ENCODE assay signal across 19 cellular contexts in genomic region chr12:43100231-43100630, GRCh38.
DNase-seq lines count a peak whose midpoint lies in the region; ATAC-seq and TF ChIP-seq lines count a peak whose summit lies in the region.
"Had no signal": no experiment of that assay in that cellular context is flagged by ENCODE, and none has a peak within 500 bp of the region (broad histone marks: within the 10 kb centered on the region; RNA-seq: fewer than 3 reads in every experiment).

No MANE protein-coding gene starts in this region.

- intact Hi-C loops in heart left ventricle (cut with DNase I): no loop called here

- ATAC-seq in heart left ventricle (no peak), HG02642 (IDR thresholded peaks at IDR 0.05; ENCODE audit: poor library complexity, unreplicated experiment) (no peak)
- ATAC-seq: A549; CD8-positive, alpha-beta T cell had no signal

- H3K9me2 ChIP-seq in hepatocyte (replicated peaks; ENCODE audit: insufficient read depth): no peaks in the 10 kb centered on the region

- H3K36me3 ChIP-seq in SJSA1 (no peaks in the 10 kb centered on the region), hepatocyte (replicated peaks; ENCODE audit: insufficient read depth, low read depth) (no peaks in the 10 kb centered on the region), smooth muscle cell (ENCODE audit: low read depth) (no peaks in the 10 kb centered on the region), heart left ventricle (no peaks in the 10 kb centered on the region)
- H3K36me3 ChIP-seq: BLaER1 treated with 17β-estradiol and CSF1 and Interleukin-3, amounts not matched to agents 10 nM and 100 nM had no signal

- no peak overlapping the region for H3K4me2 ChIP-seq in hepatocyte
- H3K4me2 ChIP-seq in smooth muscle cell: peak overlapping the region; percentile 52
- H3K4me2 ChIP-seq: A549; BLaER1 treated with 17β-estradiol and CSF1 and Interleukin-3, amounts not matched to agents 10 nM and 100 nM had no signal

- H3F3A ChIP-seq in smooth muscle cell (ENCODE audit: low read depth): peaks cover 16% of the 10 kb centered on the region

- H3K9ac ChIP-seq in smooth muscle cell (ENCODE audit: low read depth): peak overlapping the region; percentile 3
- H3K9ac ChIP-seq: BLaER1 treated with 17β-estradiol and CSF1 and Interleukin-3, amounts not matched to agents 10 nM and 100 nM had no signal

- H3K27ac ChIP-seq in SJSA1: no peak overlapping the region
- H3K27ac ChIP-seq in hepatocyte: peak overlapping the region; percentile 31
- peak overlapping the region; percentile 78 for H3K27ac ChIP-seq in smooth muscle cell (ENCODE audit: low read depth)
- H3K27ac ChIP-seq in heart left ventricle: no peak overlapping the region
- H3K27ac ChIP-seq: 22Rv1; A549; BLaER1 treated with 17β-estradiol and CSF1 and Interleukin-3, amounts not matched to agents 10 nM and 100 nM; C4-2B had no signal

- H3K4me1 ChIP-seq in SJSA1 (replicated peaks): peaks cover 9% of the 10 kb centered on the region
- peaks cover 14% of the 10 kb centered on the region for H3K4me1 ChIP-seq in hepatocyte (ENCODE audit: insufficient read depth)
- peaks cover 38% of the 10 kb centered on the region for H3K4me1 ChIP-seq in smooth muscle cell (ENCODE audit: low read depth)
- peaks cover 0 to 8% (median 0%) of the 10 kb centered on the region in 12 donors for H3K4me1 ChIP-seq in heart left ventricle
- H3K4me1 ChIP-seq: A549, Caco-2 had no signal

- no peaks in the 10 kb centered on the region for H3K79me2 ChIP-seq in hepatocyte
- no peaks in the 10 kb centered on the region for H3K79me2 ChIP-seq in smooth muscle cell (ENCODE audit: low read depth)

- TF ChIP-seq CTCF in hepatocyte (IDR thresholded peaks at IDR 0.05; ENCODE audit: poor library complexity) (no peak), smooth muscle cell (IDR thresholded peaks at IDR 0.05; ENCODE audit: borderline replicate concordance, insufficient read depth, poor library complexity, severe bottlenecking) (no peak), heart left ventricle (IDR thresholded peaks at IDR 0.05) (no peak)

- TF ChIP-seq POLR2A in heart left ventricle (IDR thresholded peaks at IDR 0.05): no peak

- DNase-seq in DMS 273 (lab: John Stamatoyannopoulos, UW; ENCODE audit: unreplicated experiment) (peak; percentile 2), DMS 273 treated with DMSO at 0.1 percent for 48 hours (lab: John Stamatoyannopoulos, UW) (no peak), SJSA1 (ENCODE audit: low read depth in 1 of 2, low spot score in 2 of 2) (peak; percentile 57 to 62), hepatocyte (ENCODE audit: low spot score) (no peak), smooth muscle cell (lab: John Stamatoyannopoulos, UW; ENCODE audit: unreplicated experiment) (no peak), heart left ventricle (no peak), NCI-H1436 (lab: John Stamatoyannopoulos, UW) (no peak)
- DNase-seq: AML-193; Caco-2; Calu3; CD4-positive, alpha-beta T cell; CD8-positive, alpha-beta T cell; DMS79 treated with DMSO at 0.1 percent for 48 hours; GF-D8 had no signal

- H3K27me3 ChIP-seq in SJSA1 (replicated peaks) (peaks cover 94% of the 10 kb centered on the region), hepatocyte (no peaks in the 10 kb centered on the region), smooth muscle cell (ENCODE audit: low read depth) (no peaks in the 10 kb centered on the region), heart left ventricle (no peaks in the 10 kb centered on the region)
- H3K27me3 ChIP-seq: BLaER1 treated with 17β-estradiol and CSF1 and Interleukin-3, amounts not matched to agents 10 nM and 100 nM had no signal

- 56% methylated on average over 1 of the region's 1 CpG for WGBS in hepatocyte (ENCODE audit: low lambda C conversion rate, missing lambda C conversion rate)
- WGBS in smooth muscle cell (ENCODE audit: low lambda C conversion rate): 85% methylated on average over 1 of the region's 1 CpG
- WGBS in heart left ventricle, 4 donors: 60 to 86% (median 83%) methylated on average over 1 of the region's 1 CpG

- H3K4me3 ChIP-seq in SJSA1 (no peak overlapping the region), hepatocyte (no peak overlapping the region), smooth muscle cell (no peak overlapping the region), heart left ventricle (no peak overlapping the region)
- H3K4me3 ChIP-seq: A549; BLaER1 treated with 17β-estradiol and CSF1 and Interleukin-3, amounts not matched to agents 10 nM and 100 nM had no signal

- no peaks in the 10 kb centered on the region for H3K9me3 ChIP-seq in SJSA1 (replicated peaks)
- no peaks in the 10 kb centered on the region for H3K9me3 ChIP-seq in hepatocyte (ENCODE audit: low read depth)
- no peaks in the 10 kb centered on the region for H3K9me3 ChIP-seq in smooth muscle cell (replicated peaks; ENCODE audit: low read depth)
- no peaks in the 10 kb centered on the region for H3K9me3 ChIP-seq in heart left ventricle
- H3K9me3 ChIP-seq: A549; BLaER1 treated with 17β-estradiol and CSF1 and Interleukin-3, amounts not matched to agents 10 nM and 100 nM; Caco-2 had no signal

- H4K20me1 ChIP-seq in hepatocyte (ENCODE audit: insufficient read depth, poor library complexity, severe bottlenecking) (no peaks in the 10 kb centered on the region), smooth muscle cell (ENCODE audit: low read depth) (no peaks in the 10 kb centered on the region)
- H4K20me1 ChIP-seq: BLaER1 treated with 17β-estradiol and CSF1 and Interleukin-3, amounts not matched to agents 10 nM and 100 nM had no signal

- H2AFZ ChIP-seq in hepatocyte (no peak overlapping the region), smooth muscle cell (ENCODE audit: low read depth) (no peak overlapping the region)

Comparison
In these comparisons a context has a peak if more than half of its experiments do, and no peak if none do; other contexts are left out.
1. DNase-seq: peak in DMS 273 (single experiment) and SJSA1 (2 of 2); none in DMS 273 treated with DMSO at 0.1 percent for 48 hours (single experiment), hepatocyte (single experiment), smooth muscle cell (single experiment), heart left ventricle (0 of 5) and NCI-H1436 (single experiment).
2. H3K27ac ChIP-seq: peak in hepatocyte (single experiment) and smooth muscle cell (single experiment); none in SJSA1 (single experiment) and heart left ventricle (0 of 12).